In the genomic region with DNA sequence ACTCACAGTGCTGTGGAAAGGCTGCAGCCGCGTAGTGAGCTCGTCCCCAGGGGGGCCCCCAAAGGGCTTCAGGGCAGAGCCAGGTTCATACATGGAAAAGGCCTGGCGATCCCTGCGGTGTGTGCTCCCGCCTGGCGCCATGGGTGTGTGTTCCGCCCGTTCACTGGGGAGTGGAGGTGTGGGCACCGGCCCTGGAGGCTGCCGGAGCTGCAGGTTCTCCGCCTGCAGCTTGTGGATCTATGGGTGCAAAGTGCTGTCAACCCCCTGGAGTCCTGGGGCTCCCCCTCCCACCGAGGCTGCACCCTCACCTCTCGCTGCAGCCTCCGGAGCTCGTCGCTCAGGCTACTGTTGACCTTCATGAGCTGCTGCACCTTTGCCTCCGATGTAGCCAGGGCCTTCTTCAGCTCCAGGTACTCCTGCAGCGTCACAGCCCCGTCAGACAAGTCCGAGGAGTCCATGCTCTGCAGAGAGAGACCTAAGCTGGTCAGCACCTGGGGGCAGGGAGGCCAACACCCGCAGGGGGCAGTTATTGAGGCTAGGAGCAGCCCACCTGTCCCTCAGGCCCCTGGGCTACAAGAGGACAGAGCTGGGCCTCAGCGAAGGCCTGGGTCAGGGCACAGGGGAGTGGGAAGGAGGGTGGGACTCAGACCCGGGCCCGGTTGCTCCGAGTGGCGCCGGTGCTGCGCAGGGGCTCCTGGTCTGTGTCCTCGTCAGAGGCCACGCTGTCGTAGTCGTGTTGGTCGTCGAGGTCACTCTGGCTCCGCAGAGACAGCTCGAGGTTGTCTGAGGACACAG, we compare ENCODE assay signal across 14 cellular contexts. TPM values are rescaled to one million over a fixed set of nuclear protein-coding genes. Genes with fewer than 3 reads are reported as not detected.
DNase-seq lines count a peak whose midpoint lies in the region; ATAC-seq and TF ChIP-seq lines count a peak whose summit lies in the region.
"Had no signal": no experiment of that assay in that cellular context is flagged by ENCODE, and none has a peak within 500 bp of the region (broad histone marks: within the 10 kb centered on the region; RNA-seq: fewer than 3 reads in every experiment).

No MANE protein-coding gene starts in this region.

- H3K4me3 ChIP-seq in osteoblast (ENCODE audit: insufficient read depth, low read length): no peak overlapping the region
- H3K4me3 ChIP-seq: lung, SJCRH30 had no signal

- no peak for TF ChIP-seq CTCF in osteoblast (IDR thresholded peaks at IDR 0.05; ENCODE audit: extremely low read depth, low read depth, low read length)

- H3K27ac ChIP-seq in osteoblast (ENCODE audit: low read depth, low read length): no peak overlapping the region
- H3K27ac ChIP-seq: SJCRH30 had no signal

- peaks cover 41% of the 10 kb centered on the region for H3K36me3 ChIP-seq in osteoblast (ENCODE audit: insufficient read depth, low read length)
- H3K36me3 ChIP-seq: BE2C had no signal

- no peaks in the 10 kb centered on the region for H3K27me3 ChIP-seq in osteoblast (ENCODE audit: insufficient read depth, low read length)
- H3K27me3 ChIP-seq: BE2C, SJCRH30 had no signal

- peaks cover 4% of the 10 kb centered on the region for H3K79me2 ChIP-seq in osteoblast (ENCODE audit: insufficient read depth, low read length)

- H2AFZ ChIP-seq in osteoblast (ENCODE audit: low read length): no peak overlapping the region

- no peak for ATAC-seq in Right ventricle myocardium inferior
- ATAC-seq: activated CD8-positive, alpha-beta memory T cell treated with anti-CD3 and anti-CD28 coated beads, Interleukin-2, amount 10 ng/mL, durations not matched to agents 7 days and 5 days; PC-3 had no signal

- DNase-seq in Right ventricle myocardium inferior (ENCODE audit: missing footprints) (peak; percentile 26), cardiac septum (ENCODE audit: low spot score) (no peak), osteoblast (ENCODE audit: insufficient read length, low spot score, missing footprints) (peak; percentile 51), HCEC 1CT (no peak)
- DNase-seq: activated CD4-positive, alpha-beta T cell treated with anti-CD3 and anti-CD28 coated beads for 48 hours; activated CD8-positive, alpha-beta memory T cell treated with anti-CD3 and anti-CD28 coated beads, Interleukin-2, amount 10 ng/mL, durations not matched to agents 7 days and 5 days; BE2C; NCI-H187 treated with DMSO at 0.1 percent for 48 hours; NCI-H226; NCI-H82; PC-3; retina; SJCRH30 had no signal

- peaks cover 18% of the 10 kb centered on the region for H4K20me1 ChIP-seq in osteoblast (ENCODE audit: insufficient read depth, low read length)

- H3K9me3 ChIP-seq in osteoblast (ENCODE audit: low read depth, low read length): no peaks in the 10 kb centered on the region
- H3K9me3 ChIP-seq: BE2C, SJCRH30 had no signal

- no peak overlapping the region for H3K4me2 ChIP-seq in osteoblast (ENCODE audit: insufficient read depth, low read length)

- H3K4me1 ChIP-seq in osteoblast (ENCODE audit: insufficient read depth, low read length): peaks cover 20% of the 10 kb centered on the region
- H3K4me1 ChIP-seq: SJCRH30 had no signal

- intact Hi-C loops in Right ventricle myocardium inferior (cut with DNase I): no loop called here
- intact Hi-C loops in cardiac septum (cut with DNase I): loop anchor here (5.0 kb wide), 1 partner anchor 36 kb away; no protein-coding TSS in a partner anchor

RNA-seq across cellular contexts. Expression of gene TP53I13, which starts 7.9 kb away (rescaled TPM):
- total RNA-seq in Right ventricle myocardium inferior (38.8 TPM), cardiac septum (31.9 TPM), osteoblast (57.2 and 57.5 TPM in 2 replicates)

RNA-seq across cellular contexts. Expression of gene ABHD15, which starts 9.6 kb away (rescaled TPM):
- total RNA-seq in Right ventricle myocardium inferior (7.1 TPM), cardiac septum (5.8 TPM), osteoblast (8.8 and 9.4 TPM in 2 replicates)

RNA-seq across cellular contexts. Expression of gene GIT1, which starts 13.0 kb away (rescaled TPM):
- 33.0 TPM for total RNA-seq in Right ventricle myocardium inferior
- 36.2 TPM for total RNA-seq in cardiac septum
- total RNA-seq in osteoblast: 31.8 and 34.4 TPM in 2 replicates

RNA-seq across cellular contexts. Expression of gene ANKRD13B, which starts 16.5 kb away (rescaled TPM):
- 9.2 TPM for total RNA-seq in Right ventricle myocardium inferior
- total RNA-seq in cardiac septum: 8.1 TPM
- 13.0 and 18.5 TPM in 2 replicates for total RNA-seq in osteoblast

RNA-seq across cellular contexts. Expression of gene CORO6, which starts 46.3 kb away (rescaled TPM):
- 93.2 TPM for total RNA-seq in Right ventricle myocardium inferior
- 128 TPM for total RNA-seq in cardiac septum
- total RNA-seq in osteoblast: 12.7 and 20.3 TPM in 2 replicates

Comparison
In these comparisons a context has a peak if more than half of its experiments do, and no peak if none do; other contexts are left out.
1. DNase-seq: peak in Right ventricle myocardium inferior (single experiment) and osteoblast (single experiment); none in cardiac septum (single experiment) and HCEC 1CT (single experiment).